ENCODE assay signal across 8 cellular contexts in the genomic region with DNA sequence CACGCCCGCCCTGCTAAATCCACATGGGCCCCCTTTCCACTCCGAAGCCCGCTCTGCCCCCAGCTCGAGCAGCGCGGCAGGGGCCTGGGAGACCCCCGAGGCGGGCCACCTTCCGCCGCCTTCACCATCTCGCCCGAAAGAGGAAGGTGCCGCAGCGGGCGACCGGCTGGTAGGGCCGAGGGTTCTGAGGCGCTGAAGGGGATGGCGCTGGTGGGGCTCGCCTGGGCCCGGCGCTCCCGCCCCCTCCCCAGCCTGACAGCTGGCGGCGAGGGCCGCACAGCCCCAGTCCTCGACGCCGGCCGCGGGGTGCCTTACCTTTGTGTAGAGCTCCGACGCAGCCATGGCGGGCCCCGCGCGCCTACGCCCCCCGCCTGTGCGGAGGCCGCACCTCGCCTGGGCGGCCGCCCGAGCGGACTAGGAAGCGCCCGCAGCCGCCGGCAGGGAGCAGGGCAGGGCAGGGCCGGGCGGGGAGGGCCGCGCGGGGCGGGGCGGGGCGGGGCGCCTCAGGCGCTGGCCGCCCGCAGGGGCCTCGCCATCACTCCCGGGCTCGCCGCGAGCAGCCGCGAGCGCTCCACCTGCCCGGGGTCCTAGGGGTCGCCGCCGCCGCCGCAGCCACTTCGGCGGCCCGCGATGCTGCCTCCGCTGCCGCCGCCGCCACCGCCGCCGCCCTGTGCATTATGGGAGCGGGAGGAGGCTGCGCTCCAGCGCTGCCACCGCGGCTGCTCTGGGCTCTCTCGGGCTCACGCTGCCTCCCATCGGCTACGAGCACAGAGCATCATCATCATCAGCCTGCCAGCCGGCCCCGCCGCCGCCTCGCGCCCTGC.
DNase-seq lines count a peak whose midpoint lies in the region; ATAC-seq lines count a peak whose summit lies in the region.

A gene (minus strand): TSS at position 416 of the 824 bp plus-strand sequence. CDS start 74 bp downstream, at position 342.

- DNase-seq in NK-92 treated with Interleukin-12 subunit alpha and Interleukin-12 subunit beta, amount 100 ng/mL, for 24 hours (lab: John Stamatoyannopoulos, UW), result peak; percentile 87
- DNase-seq in NK-92 (lab: John Stamatoyannopoulos, UW; ENCODE audit: unreplicated experiment) (no peak), NCI-H1694 treated with DMSO at 0.1 percent for 48 hours (lab: John Stamatoyannopoulos, UW) (peak; percentile 40), kidney glomerular epithelial cell (lab: John Stamatoyannopoulos, UW) (peak; percentile 51)
- DNase-seq in activated CD4-positive, CD25-positive, alpha-beta regulatory T cell treated with anti-CD3 and anti-CD28 coated beads, Interleukin-2, amount 50 U/mL, for 16 hours (ENCODE audit: low read depth, low spot score), result peak; percentile 37
- DNase-seq in central memory CD8-positive, alpha-beta T cell (ENCODE audit: low spot score in 2 of 2), result peak; percentile 52 to 78
- DNase-seq in stimulated activated CD4-positive, alpha-beta T cell treated with anti-CD3 and anti-CD28 coated beads, Interleukin-1b, Interleukin-23, amount 100 ng/mL, for 1 hour (ENCODE audit: low read depth in 2 of 2), result peak; percentile 34 to 50

- peak within 1 kb of the TSS; percentile 81 for H3K4me3 Mint-ChIP-seq in central memory CD8-positive, alpha-beta T cell

- no peaks in the 10 kb centered on the region for H3K27me3 Mint-ChIP-seq in central memory CD8-positive, alpha-beta T cell

- ATAC-seq in HG02870 (IDR thresholded peaks at IDR 0.05; ENCODE audit: unreplicated experiment), result peak; percentile 74
- ATAC-seq in central memory CD8-positive, alpha-beta T cell (replicated peaks; ENCODE audit: extremely low read depth, poor library complexity, severe bottlenecking), result peak; percentile 89

- H3K4me1 Mint-ChIP-seq in central memory CD8-positive, alpha-beta T cell, result peaks cover 40% of the 10 kb centered on the region

- H3K27ac Mint-ChIP-seq in central memory CD8-positive, alpha-beta T cell (ENCODE audit: low read depth), result peak within 1 kb of the TSS; percentile 89

- peaks cover 10% of the 10 kb centered on the region for H3K36me3 Mint-ChIP-seq in central memory CD8-positive, alpha-beta T cell (ENCODE audit: insufficient read depth)

- H3K9me3 Mint-ChIP-seq in central memory CD8-positive, alpha-beta T cell, result no peaks in the 10 kb centered on the region
